19 cellular contexts compared by ENCODE assay signal in genomic region chr13:29786698-29787097, GRCh38.
"Had no signal": no experiment of that assay in that cellular context is flagged by ENCODE, and none has a peak within 500 bp of the region (broad histone marks: within the 10 kb centered on the region; RNA-seq: fewer than 3 reads in every experiment).

No MANE protein-coding gene starts in this region.

- H3K36me3 ChIP-seq: esophagus muscularis mucosa, gastrocnemius medialis, neutrophil, right atrium auricular region, tibial artery, upper lobe of left lung, uterus had no signal

- H3K9me3 ChIP-seq: esophagus muscularis mucosa, gastrocnemius medialis, neutrophil, right atrium auricular region, tibial artery, upper lobe of left lung, uterus had no signal

- DNase-seq: effector memory CD8-positive, alpha-beta T cell; gastrocnemius medialis; glutamatergic neuron; immature natural killer cell; mammary epithelial cell; naive thymus-derived CD8-positive, alpha-beta T cell; stimulated activated CD4-positive, alpha-beta T cell treated with anti-CD3 and anti-CD28 coated beads, Interleukin-4, amount 100 ng/mL, for 1 hour; stimulated activated CD8-positive, alpha-beta memory T cell treated with anti-CD3 and anti-CD28 coated beads, Interleukin-4, amount 100 ng/mL, for 48 hours; tibial artery; upper lobe of left lung; uterus had no signal

- H3K27ac Mint-ChIP-seq: dendritic cell treated with granulocyte-macrophage colony-stimulating factor and Interleukin-4, amounts not matched to agents 40 ng/mL and 50 ng/mL, for 4 days; effector memory CD8-positive, alpha-beta T cell; stimulated activated effector memory CD8-positive, alpha-beta T cell treated with anti-CD3 and anti-CD28 coated beads, Interleukin-12 subunit alpha, Interleukin-12 subunit beta, amount 100 ng/mL, for 72 hours; stimulated activated naive CD8-positive, alpha-beta T cell treated with anti-CD3 and anti-CD28 coated beads, Interleukin-15, Interleukin-2, amounts not matched to agents 100 ng/mL and 50 ng/mL, for 24 hours had no signal

- H3K36me3 Mint-ChIP-seq: immature natural killer cell; stimulated activated effector memory CD8-positive, alpha-beta T cell treated with anti-CD3 and anti-CD28 coated beads, Interleukin-12 subunit alpha, Interleukin-12 subunit beta, amount 100 ng/mL, for 72 hours had no signal

- H3K4me3 Mint-ChIP-seq: dendritic cell treated with granulocyte-macrophage colony-stimulating factor and Interleukin-4, amounts not matched to agents 40 ng/mL and 50 ng/mL, for 4 days; effector memory CD8-positive, alpha-beta T cell; immature natural killer cell; naive thymus-derived CD8-positive, alpha-beta T cell; stimulated activated effector memory CD8-positive, alpha-beta T cell treated with anti-CD3 and anti-CD28 coated beads, Interleukin-12 subunit alpha, Interleukin-12 subunit beta, amount 100 ng/mL, for 72 hours; stimulated activated naive CD8-positive, alpha-beta T cell treated with anti-CD3 and anti-CD28 coated beads, Interleukin-15, Interleukin-2, amounts not matched to agents 100 ng/mL and 50 ng/mL, for 24 hours had no signal

- ATAC-seq: effector memory CD8-positive, alpha-beta T cell; gastrocnemius medialis; naive thymus-derived CD8-positive, alpha-beta T cell; stimulated activated effector memory CD8-positive, alpha-beta T cell treated with anti-CD3 and anti-CD28 coated beads, Interleukin-12 subunit alpha, Interleukin-12 subunit beta, amount 100 ng/mL, for 72 hours had no signal

- H3K4me3 ChIP-seq: esophagus muscularis mucosa, gastrocnemius medialis, right atrium auricular region, smooth muscle cell, tibial artery, upper lobe of left lung, uterus had no signal

- H3K27me3 Mint-ChIP-seq: dendritic cell treated with granulocyte-macrophage colony-stimulating factor and Interleukin-4, amounts not matched to agents 40 ng/mL and 50 ng/mL, for 4 days; effector memory CD8-positive, alpha-beta T cell; naive thymus-derived CD8-positive, alpha-beta T cell; stimulated activated naive CD8-positive, alpha-beta T cell treated with anti-CD3 and anti-CD28 coated beads, Interleukin-15, Interleukin-2, amounts not matched to agents 100 ng/mL and 50 ng/mL, for 24 hours had no signal

- H3K27ac ChIP-seq: epithelial cell of prostate, esophagus muscularis mucosa, gastrocnemius medialis, neutrophil, right atrium auricular region, tibial artery, upper lobe of left lung, uterus had no signal

- H3K27me3 ChIP-seq: esophagus muscularis mucosa, gastrocnemius medialis, neutrophil, right atrium auricular region, tibial artery, upper lobe of left lung, uterus had no signal

- H3K9me3 Mint-ChIP-seq: dendritic cell treated with granulocyte-macrophage colony-stimulating factor and Interleukin-4, amounts not matched to agents 40 ng/mL and 50 ng/mL, for 4 days; effector memory CD8-positive, alpha-beta T cell; immature natural killer cell; naive thymus-derived CD8-positive, alpha-beta T cell; stimulated activated effector memory CD8-positive, alpha-beta T cell treated with anti-CD3 and anti-CD28 coated beads, Interleukin-12 subunit alpha, Interleukin-12 subunit beta, amount 100 ng/mL, for 72 hours; stimulated activated naive CD8-positive, alpha-beta T cell treated with anti-CD3 and anti-CD28 coated beads, Interleukin-15, Interleukin-2, amounts not matched to agents 100 ng/mL and 50 ng/mL, for 24 hours had no signal
